In genomic region chr16:65353183-65353582, GRCh38 we compare ENCODE assay signal across 38 cellular contexts.
"Had no signal": no experiment of that assay in that cellular context is flagged by ENCODE, and none has a peak within 500 bp of the region (broad histone marks: within the 10 kb centered on the region; RNA-seq: fewer than 3 reads in every experiment).

No MANE protein-coding gene starts in this region.

- DNase-seq: activated effector memory CD4-positive, alpha-beta T cell treated with anti-CD3 and anti-CD28 coated beads, Interleukin-2, amount 50 U/mL, for 16 hours; activated effector memory CD4-positive, alpha-beta T cell treated with Interleukin-2 at 50 U/mL for 16 hours; activated gamma-delta T cell; activated gamma-delta T cell treated with Interleukin-2 at 50 U/mL for 16 hours; activated naive CD4-positive, alpha-beta T cell; activated naive CD4-positive, alpha-beta T cell treated with anti-CD3 and anti-CD28 coated beads for 36 hours; activated naive CD4-positive, alpha-beta T cell treated with anti-CD3 and anti-CD28 coated beads, Interleukin-2, amount 10 ng/mL, durations not matched to agents 7 days and 5 days; activated naive CD4-positive, alpha-beta T cell treated with anti-CD3 and anti-CD28 coated beads, Interleukin-2, amount 50 U/mL, for 16 hours; activated naive CD4-positive, alpha-beta T cell treated with Interleukin-2 at 50 U/mL for 16 hours; activated naive CD8-positive, alpha-beta T cell treated with anti-CD3 and anti-CD28 coated beads for 36 hours; activated naive CD8-positive, alpha-beta T cell treated with anti-CD3 and anti-CD28 coated beads, Interleukin-2, amount 10 ng/mL, durations not matched to agents 7 days and 5 days; activated naive CD8-positive, alpha-beta T cell treated with anti-CD3 and anti-CD28 coated beads, Interleukin-2, amount 50 U/mL, for 24 hours; activated T-cell treated with anti-CD3 and anti-CD28 coated beads, Interleukin-2, amount 50 U/mL, for 1 hour; activated T-cell treated with anti-CD3 and anti-CD28 coated beads, Interleukin-2, amount 50 U/mL, for 24 hours; activated T-cell treated with anti-CD3 and anti-CD28 coated beads, Interleukin-2, amount 50 U/mL, for 4 hours; activated T-cell treated with anti-CD3 and anti-CD28 coated beads, Interleukin-2, amount 50 U/mL, for 48 hours; activated T-cell treated with anti-CD3 and anti-CD28 coated beads, Interleukin-2, amount 50 U/mL, for 72 hours; adrenal gland; amniotic stem cell; amygdala; anterior cingulate cortex; aorta; body of pancreas; brain microvascular endothelial cell; caudate nucleus; central memory CD4-positive, alpha-beta T cell; cerebellar nuclear complex had no signal

- H3K4me1 Mint-ChIP-seq: activated naive CD4-positive, alpha-beta T cell treated with anti-CD3 and anti-CD28 coated beads, Interleukin-2, amount 10 ng/mL, durations not matched to agents 7 days and 5 days; activated naive CD4-positive, alpha-beta T cell treated with anti-CD3 and anti-CD28 coated beads, Interleukin-2, amount 50 U/mL, for 24 hours; activated naive CD8-positive, alpha-beta T cell treated with anti-CD3 and anti-CD28 coated beads for 36 hours; activated naive CD8-positive, alpha-beta T cell treated with anti-CD3 and anti-CD28 coated beads, Interleukin-2, amount 10 ng/mL, durations not matched to agents 7 days and 5 days; activated naive CD8-positive, alpha-beta T cell treated with anti-CD3 and anti-CD28 coated beads, Interleukin-2, amount 50 U/mL, for 24 hours; activated T-helper 17 cell treated with anti-CD3 and anti-CD28 coated beads, Interleukin-2, amount 50 U/mL, for 72 hours; central memory CD8-positive, alpha-beta T cell had no signal

- H3K4me3 ChIP-seq: adrenal gland, ascending aorta, body of pancreas, breast epithelium, cardiac muscle cell had no signal

- H3K27me3 ChIP-seq: adrenal gland, ascending aorta, body of pancreas, brain microvascular endothelial cell, breast epithelium, cardiac muscle cell had no signal

- H3K4me3 Mint-ChIP-seq: activated naive CD4-positive, alpha-beta T cell treated with anti-CD3 and anti-CD28 coated beads for 36 hours; activated naive CD4-positive, alpha-beta T cell treated with anti-CD3 and anti-CD28 coated beads, Interleukin-2, amount 10 ng/mL, durations not matched to agents 7 days and 5 days; activated naive CD4-positive, alpha-beta T cell treated with anti-CD3 and anti-CD28 coated beads, Interleukin-2, amount 50 U/mL, for 24 hours; activated naive CD8-positive, alpha-beta T cell; activated naive CD8-positive, alpha-beta T cell treated with anti-CD3 and anti-CD28 coated beads for 36 hours; activated naive CD8-positive, alpha-beta T cell treated with anti-CD3 and anti-CD28 coated beads, Interleukin-2, amount 10 ng/mL, durations not matched to agents 7 days and 5 days; activated naive CD8-positive, alpha-beta T cell treated with anti-CD3 and anti-CD28 coated beads, Interleukin-2, amount 50 U/mL, for 24 hours; activated T-cell treated with anti-CD3 and anti-CD28 coated beads, Interleukin-2, amount 50 U/mL, for 24 hours; activated T-cell treated with anti-CD3 and anti-CD28 coated beads, Interleukin-2, amount 50 U/mL, for 4 hours; activated T-cell treated with anti-CD3 and anti-CD28 coated beads, Interleukin-2, amount 50 U/mL, for 72 hours; activated T-helper 1 cell treated with anti-CD3 and anti-CD28 coated beads, Interleukin-12 subunit alpha, Interleukin-12 subunit beta, Interleukin-2, Interleukin-4 antibody, amounts not matched to agents 30 ng/mL and 10 ng/mL and 1 ng/mL, durations not matched to agents 14 hours and 24 hours and 36 hours; activated T-helper 17 cell treated with anti-CD3 and anti-CD28 coated beads, Interleukin-2, amount 50 U/mL, for 72 hours; brain; central memory CD8-positive, alpha-beta T cell had no signal

- H3K27me3 Mint-ChIP-seq: activated naive CD4-positive, alpha-beta T cell treated with anti-CD3 and anti-CD28 coated beads, Interleukin-2, amount 10 ng/mL, durations not matched to agents 7 days and 5 days; activated naive CD4-positive, alpha-beta T cell treated with anti-CD3 and anti-CD28 coated beads, Interleukin-2, amount 50 U/mL, for 24 hours; activated naive CD8-positive, alpha-beta T cell; activated naive CD8-positive, alpha-beta T cell treated with anti-CD3 and anti-CD28 coated beads for 36 hours; activated naive CD8-positive, alpha-beta T cell treated with anti-CD3 and anti-CD28 coated beads, Interleukin-2, amount 10 ng/mL, durations not matched to agents 7 days and 5 days; activated naive CD8-positive, alpha-beta T cell treated with anti-CD3 and anti-CD28 coated beads, Interleukin-2, amount 50 U/mL, for 24 hours; activated T-cell treated with anti-CD3 and anti-CD28 coated beads, Interleukin-2, amount 50 U/mL, for 24 hours; activated T-helper 17 cell treated with anti-CD3 and anti-CD28 coated beads, Interleukin-2, amount 50 U/mL, for 72 hours; brain; central memory CD8-positive, alpha-beta T cell had no signal

- H3K27ac Mint-ChIP-seq: activated naive CD4-positive, alpha-beta T cell treated with anti-CD3 and anti-CD28 coated beads for 36 hours; activated naive CD4-positive, alpha-beta T cell treated with anti-CD3 and anti-CD28 coated beads, Interleukin-2, amount 10 ng/mL, durations not matched to agents 7 days and 5 days; activated naive CD4-positive, alpha-beta T cell treated with anti-CD3 and anti-CD28 coated beads, Interleukin-2, amount 50 U/mL, for 24 hours; activated naive CD4-positive, alpha-beta T cell treated with anti-CD3 and anti-CD28 coated beads, Interleukin-2, amount 50 U/mL, for 72 hours; activated naive CD8-positive, alpha-beta T cell; activated naive CD8-positive, alpha-beta T cell treated with anti-CD3 and anti-CD28 coated beads for 36 hours; activated naive CD8-positive, alpha-beta T cell treated with anti-CD3 and anti-CD28 coated beads, Interleukin-2, amount 10 ng/mL, durations not matched to agents 7 days and 5 days; activated naive CD8-positive, alpha-beta T cell treated with anti-CD3 and anti-CD28 coated beads, Interleukin-2, amount 50 U/mL, for 24 hours; activated T-cell treated with anti-CD3 and anti-CD28 coated beads, Interleukin-2, amount 50 U/mL, for 24 hours; activated T-cell treated with anti-CD3 and anti-CD28 coated beads, Interleukin-2, amount 50 U/mL, for 72 hours; activated T-helper 1 cell treated with anti-CD3 and anti-CD28 coated beads, Interleukin-12 subunit alpha, Interleukin-12 subunit beta, Interleukin-2, Interleukin-4 antibody, amounts not matched to agents 30 ng/mL and 10 ng/mL and 1 ng/mL, durations not matched to agents 14 hours and 24 hours and 36 hours; activated T-helper 17 cell treated with anti-CD3 and anti-CD28 coated beads, Interleukin-2, amount 50 U/mL, for 72 hours; activated T-helper 2 cell treated with anti-CD3 and anti-CD28 coated beads, Interferon-gamma antibody, Interleukin-2, Interleukin-4, amounts not matched to agents 10 μg/mL and 5 μg/mL and 100 μg/mL, durations not matched to agents 14 hours and 24 hours and 36 hours; brain had no signal

- H3K9me3 ChIP-seq: adrenal gland, ascending aorta, body of pancreas had no signal

- H3K4me1 ChIP-seq: adrenal gland, ascending aorta, body of pancreas, breast epithelium had no signal

- H3K36me3 Mint-ChIP-seq: activated naive CD4-positive, alpha-beta T cell treated with anti-CD3 and anti-CD28 coated beads, Interleukin-2, amount 10 ng/mL, durations not matched to agents 7 days and 5 days; activated naive CD4-positive, alpha-beta T cell treated with anti-CD3 and anti-CD28 coated beads, Interleukin-2, amount 50 U/mL, for 24 hours; activated naive CD4-positive, alpha-beta T cell treated with anti-CD3 and anti-CD28 coated beads, Interleukin-2, amount 50 U/mL, for 72 hours; activated naive CD8-positive, alpha-beta T cell treated with anti-CD3 and anti-CD28 coated beads for 36 hours; activated naive CD8-positive, alpha-beta T cell treated with anti-CD3 and anti-CD28 coated beads, Interleukin-2, amount 10 ng/mL, durations not matched to agents 7 days and 5 days; brain had no signal

- H3K36me3 ChIP-seq: adrenal gland, ascending aorta, brain microvascular endothelial cell, breast epithelium, cardiac muscle cell had no signal

- H3K27ac ChIP-seq: adrenal gland, ascending aorta, body of pancreas, brain microvascular endothelial cell, breast epithelium, cardiac muscle cell had no signal
